17 cellular contexts compared by ENCODE assay signal in genomic region chr1:53137729-53138128, GRCh38. TPM values are rescaled to one million over a fixed set of nuclear protein-coding genes. Genes with fewer than 3 reads are reported as not detected.
DNase-seq lines count a peak whose midpoint lies in the region; ATAC-seq, FAIRE-seq and TF ChIP-seq lines count a peak whose summit lies in the region.
"Had no signal": no experiment of that assay in that cellular context is flagged by ENCODE, and none has a peak within 500 bp of the region (broad histone marks: within the 10 kb centered on the region; RNA-seq: fewer than 3 reads in every experiment).

No MANE protein-coding gene starts in this region.

- CTCF ChIA-PET in K562 (lab: Yijun Ruan, JAX; ENCODE audit: low intra/inter-chr PET ratio): no interaction called here

- H3K4me3 ChIP-seq in KMS-11 (IDR thresholded peaks at IDR 0.05; ENCODE audit: insufficient read depth, low read depth, low read length) (no peak overlapping the region), K562 (no peak overlapping the region), retinal pigment epithelial cell (ENCODE audit: low read length) (no peak overlapping the region)
- H3K4me3 ChIP-seq: cardiac muscle cell had no signal

- no peaks in the 10 kb centered on the region for H3K9me1 ChIP-seq in K562 (ENCODE audit: control insufficient read depth, insufficient read depth, low read length)

- H3K9me3 Mint-ChIP-seq in effector memory CD8-positive, alpha-beta T cell: peaks cover 3 to 9% of the 10 kb centered on the region in 2 donors

- no peaks in the 10 kb centered on the region for H3K27me3 ChIP-seq in KMS-11 (ENCODE audit: insufficient read depth, low read depth)
- H3K27me3 ChIP-seq in K562 (ENCODE audit: control insufficient read depth in 2 of 2, insufficient read depth in 2 of 2, low read length in 2 of 2): peaks cover 0 to 13% of the 10 kb centered on the region in 2 experiments; a peak in 2 of 5 replicates
- H3K27me3 ChIP-seq: cardiac muscle cell had no signal

- H3K79me2 ChIP-seq in KMS-11 (ENCODE audit: insufficient read depth, low read depth) (no peaks in the 10 kb centered on the region), K562 (ENCODE audit: control insufficient read depth, insufficient read depth, low read length) (no peaks in the 10 kb centered on the region)

- H4K20me1 ChIP-seq in KMS-11 (ENCODE audit: insufficient read depth) (no peaks in the 10 kb centered on the region), K562 (replicated peaks; ENCODE audit: control insufficient read depth, insufficient read depth, low read length) (no peaks in the 10 kb centered on the region)

- no peak overlapping the region for H3K27ac Mint-ChIP-seq in T-helper 17 cell
- peak overlapping the region in 1 of 2 donors; percentile 2 for H3K27ac Mint-ChIP-seq in effector memory CD8-positive, alpha-beta T cell

- no peak for TF ChIP-seq EP300 in K562 (IDR thresholded peaks at IDR 0.05; ENCODE audit: low read length)

- H2AFZ ChIP-seq in KMS-11 (ENCODE audit: low read depth) (no peak overlapping the region), K562 (ENCODE audit: low read depth, low read length) (no peak overlapping the region)

- H3K36me3 ChIP-seq in KMS-11 (ENCODE audit: insufficient read depth): no peaks in the 10 kb centered on the region
- no peaks in the 10 kb centered on the region for H3K36me3 ChIP-seq in K562 (ENCODE audit: control insufficient read depth, insufficient read depth, low read length)
- H3K36me3 ChIP-seq: cardiac muscle cell had no signal

- no peak overlapping the region for H3K4me3 Mint-ChIP-seq in T-helper 17 cell
- peak overlapping the region in 1 of 2 donors; percentile 6 for H3K4me3 Mint-ChIP-seq in effector memory CD8-positive, alpha-beta T cell

- 0% methylated on average over 1 of the region's 1 CpG for WGBS in K562 (ENCODE audit: insufficient coverage, low coverage, missing lambda C conversion rate)

- POLR2A ChIA-PET in K562 (lab: Yijun Ruan, JAX): interaction anchor here (0.6 kb wide), 3 partner anchors 48 to 1028 kb away, joined by 3 to 4 read pairs (median 3); no protein-coding TSS in a partner anchor

- in situ Hi-C loops in K562 (cut with MboI): no loop called here

- peak; percentile 49 for FAIRE-seq in K562 (lab: Jason Lieb, UNC)

- H3K36me3 Mint-ChIP-seq in T-helper 17 cell (ENCODE audit: low read depth): no peaks in the 10 kb centered on the region
- H3K36me3 Mint-ChIP-seq in effector memory CD8-positive, alpha-beta T cell (ENCODE audit: insufficient read depth): peaks cover 4% of the 10 kb centered on the region

- H3K4me2 ChIP-seq in KMS-11 (no peak overlapping the region), K562 (ENCODE audit: insufficient read depth, low read length) (no peak overlapping the region)

- H3K4me1 ChIP-seq in KMS-11 (ENCODE audit: low read depth, poor library complexity, severe bottlenecking): no peaks in the 10 kb centered on the region
- H3K4me1 ChIP-seq in K562 (replicated peaks in 1 of 2; ENCODE audit: control insufficient read depth in 2 of 2, insufficient read depth in 2 of 2, low read length in 2 of 2): peaks cover 5 to 9% of the 10 kb centered on the region in 2 experiments

- peak; percentile 13 to 43 for DNase-seq in NCI-H524 (lab: John Stamatoyannopoulos, UW)
- DNase-seq in NCI-H524 treated with DMSO at 0.1 percent for 48 hours (lab: John Stamatoyannopoulos, UW): no peak
- peak; percentile 53 to 67 (median 56) for DNase-seq in K562 (ENCODE audit: extremely low read depth in 1 of 4, low spot score in 3 of 4)
- no peak for DNase-seq in retinal pigment epithelial cell (ENCODE audit: low read depth)
- no peak for DNase-seq in T-helper 17 cell
- no peak for DNase-seq in effector memory CD8-positive, alpha-beta T cell
- DNase-seq in Right ventricle myocardium inferior (ENCODE audit: missing footprints): no peak
- DNase-seq: activated CD4-positive, alpha-beta T cell treated with anti-CD3 and anti-CD28 coated beads, Interleukin-2, amount 50 U/mL, for 4 hours; activated naive CD4-positive, alpha-beta T cell; hippocampal formation; NCI-H1694; nucleus accumbens had no signal

- no TSS peak for BruUV-seq in K562 (replicated peaks; lab: Mats Ljungman, UMichigan)

- TF ChIP-seq POLR2A in K562 (conservative IDR thresholded peaks at IDR 0.05): no peak

- intact Hi-C loops in K562 (cut with micrococcal nuclease) (no loop called here), Right ventricle myocardium inferior (cut with DNase I) (no loop called here)

- TF ChIP-seq RAD21 in K562 (CRISPR knock-in tag; conservative IDR thresholded peaks at IDR 0.05 in 1 of 2, IDR thresholded peaks at IDR 0.05 in 1 of 2): 0 out of 4 replicates have a peak, but pooled peaks of 1 of the 2 experiments have one; percentile 43

- H3K4me1 Mint-ChIP-seq in T-helper 17 cell: peaks cover 2% of the 10 kb centered on the region
- H3K4me1 Mint-ChIP-seq in effector memory CD8-positive, alpha-beta T cell (ENCODE audit: low read depth in 2 of 2): peaks cover 6 to 11% of the 10 kb centered on the region in 2 donors

- H3K9ac ChIP-seq in KMS-11: no peak overlapping the region
- no peak overlapping the region for H3K9ac ChIP-seq in K562 (ENCODE audit: insufficient read depth in 1 of 2, low read depth in 2 of 2, low read length in 2 of 2)

- ATAC-seq in K562 (peak; percentile 59), T-helper 17 cell (no peak), Right ventricle myocardium inferior (no peak)
- no peak for ATAC-seq in effector memory CD8-positive, alpha-beta T cell (replicated peaks)

- H3K27ac ChIP-seq in KMS-11 (no peak overlapping the region), K562 (ENCODE audit: extremely low read depth, low read depth, low read length) (no peak overlapping the region)
- H3K27ac ChIP-seq: cardiac muscle cell, epithelial cell of prostate had no signal

- peaks cover 12% of the 10 kb centered on the region for H3K27me3 Mint-ChIP-seq in T-helper 17 cell
- no peaks in the 10 kb centered on the region for H3K27me3 Mint-ChIP-seq in effector memory CD8-positive, alpha-beta T cell

- peak; percentile 28 for TF ChIP-seq CTCF in KMS-11 (conservative IDR thresholded peaks at IDR 0.05; ENCODE audit: low read depth, low read length)
- peak; percentile 54 to 69 (median 60) for TF ChIP-seq CTCF in K562 (IDR thresholded peaks at IDR 0.05 in 2 of 3, conservative IDR thresholded peaks at IDR 0.05 in 1 of 3; ENCODE audit: insufficient read depth in 2 of 3, low read depth in 1 of 3, low read length in 3 of 3)
- TF ChIP-seq CTCF in retinal pigment epithelial cell (conservative IDR thresholded peaks at IDR 0.05; ENCODE audit: low read depth, low read length): peak; percentile 19

- peaks cover 6% of the 10 kb centered on the region for H3K9me3 ChIP-seq in K562 (replicated peaks; ENCODE audit: control insufficient read depth, insufficient read depth, low read depth, low read length)
- H3K9me3 ChIP-seq in T-helper 17 cell (ENCODE audit: control insufficient read depth, low read length, poor library complexity, severe bottlenecking): no peaks in the 10 kb centered on the region

TF ChIP-seq in K562, 482 proteins besides CTCF, POLR2A, EP300 and RAD21 (continues in another document):
- peak; percentile 98 for TF ChIP-seq SMARCA5 (IDR thresholded peaks at IDR 0.05)
- peak in 1 of 2 experiments; percentile 56; a peak in 1 of 4 replicates for TF ChIP-seq ARNT (IDR thresholded peaks at IDR 0.05)
- peak; percentile 91; the same call in 1 of the 2 replicates for TF ChIP-seq HLTF (IDR thresholded peaks at IDR 0.05)
- TF ChIP-seq JUND (IDR thresholded peaks at IDR 0.05; ENCODE audit: borderline replicate concordance, low read depth, low read length): no peak
- 0 out of 3 replicates have a peak, but pooled peaks have one; percentile 15 for TF ChIP-seq JUND (tag; IDR thresholded peaks at IDR 0.05; ENCODE audit: borderline replicate concordance, low read depth, low read length)

RNA-seq across cellular contexts. Expression of gene SLC1A7, which starts 4.7 kb away (rescaled TPM):
- total RNA-seq in K562 (2011; cell fraction: chromatin; rRNA removed; ENCODE audit: low replicate concordance): not detected in 2 replicates
- total RNA-seq in K562 (2011; cell fraction: nucleolus; rRNA removed): not detected in 2 replicates
- not detected in 2 replicates for total RNA-seq in K562 (2011; cell fraction: nucleoplasm; rRNA removed)
- total RNA-seq in K562 (2014; rRNA removed) (0.16 TPM in 1 of 2 replicates, not detected in the other), K562 (2014; rRNA removed; fragmentation: Illumina TruSeq; extraction: Trizol) (not detected in 2 replicates), K562 (2015; rRNA removed; fragmentation: Illumina TruSeq; extraction: Trizol) (not detected in 2 replicates), K562 (2021) (not detected in 2 replicates), T-helper 17 cell (not detected), Right ventricle myocardium inferior (not detected)
- polyA plus RNA-seq in K562 (2011; rRNA removed) (0.07 and 0.08 TPM in 2 replicates), K562 (2014; fragmentation: Illumina TruSeq; extraction: Trizol) (0.06 TPM in 1 of 2 replicates, not detected in the other), K562 (2014; fragmentation: Nextera tagmentation; extraction: Ambion mirVana) (not detected), K562 (2014; rRNA removed) (not detected in 2 replicates)
- 0.01 and 0.22 TPM in 2 replicates for polyA plus RNA-seq in K562 (2011; cell fraction: cytosol; rRNA removed)
- 0.13 and 0.40 TPM in 2 replicates for polyA plus RNA-seq in K562 (2011; cell fraction: nucleus; rRNA removed)
- polyA plus RNA-seq in K562 (2012): 0.09 and 0.14 TPM in 2 replicates
- not detected in 2 replicates for polyA minus RNA-seq in K562 (2011; rRNA and poly(A)+ RNA removed)
- polyA minus RNA-seq in K562 (2011; cell fraction: cytosol; rRNA and poly(A)+ RNA removed): not detected in 2 replicates
- 0.11 and 0.13 TPM in 2 replicates for polyA minus RNA-seq in K562 (2011; cell fraction: nucleus; rRNA and poly(A)+ RNA removed)
- total RNA-seq: cardiac muscle cell, lung microvascular endothelial cell, ureter had no signal
- polyA plus RNA-seq: cardiac muscle cell had no signal

RNA-seq across cellular contexts. Expression of gene CPT2, which starts 58.9 kb away (rescaled TPM):
- 24.8 and 27.4 TPM in 2 replicates for total RNA-seq in K562 (2011; cell fraction: chromatin; rRNA removed; ENCODE audit: low replicate concordance)
- 13.9 and 18.3 TPM in 2 replicates for total RNA-seq in K562 (2011; cell fraction: nucleolus; rRNA removed)
- 18.3 and 20.3 TPM in 2 replicates for total RNA-seq in K562 (2011; cell fraction: nucleoplasm; rRNA removed)
- 19.7 and 22.9 TPM in 2 replicates for total RNA-seq in K562 (2014; rRNA removed)
- 16.8 and 17.8 TPM in 2 replicates for total RNA-seq in K562 (2014; rRNA removed; fragmentation: Illumina TruSeq; extraction: Trizol)
- total RNA-seq in K562 (2015; rRNA removed; fragmentation: Illumina TruSeq; extraction: Trizol): 17.2 and 17.9 TPM in 2 replicates
- total RNA-seq in K562 (2021): 16.9 and 22.2 TPM in 2 replicates
- 16.7 and 27.1 TPM in 2 replicates for polyA plus RNA-seq in K562 (2011; rRNA removed)
- polyA plus RNA-seq in K562 (2011; cell fraction: cytosol; rRNA removed): 21.4 and 24.5 TPM in 2 replicates
- polyA plus RNA-seq in K562 (2011; cell fraction: nucleus; rRNA removed): 8.2 and 9.6 TPM in 2 replicates
- 16.1 and 29.9 TPM in 2 replicates for polyA plus RNA-seq in K562 (2012)
- polyA plus RNA-seq in K562 (2014; fragmentation: Illumina TruSeq; extraction: Trizol): 23.8 and 25.1 TPM in 2 replicates
- polyA plus RNA-seq in K562 (2014; fragmentation: Nextera tagmentation; extraction: Ambion mirVana): 1 to 10 TPM; 7.6 to 7.9 TPM
- 15.2 and 16.7 TPM in 2 replicates for polyA plus RNA-seq in K562 (2014; rRNA removed)
- polyA minus RNA-seq in K562 (2011; rRNA and poly(A)+ RNA removed): 19.4 and 20.8 TPM in 2 replicates
- 12.1 and 12.5 TPM in 2 replicates for polyA minus RNA-seq in K562 (2011; cell fraction: cytosol; rRNA and poly(A)+ RNA removed)
- polyA minus RNA-seq in K562 (2011; cell fraction: nucleus; rRNA and poly(A)+ RNA removed): 6.9 and 10.6 TPM in 2 replicates
- total RNA-seq in T-helper 17 cell: 1 to 10 TPM; 9.2 to 9.5 TPM
- 37.7 TPM for total RNA-seq in Right ventricle myocardium inferior

Comparison
In these comparisons a context has a peak if more than half of its experiments do, and no peak if none do; other contexts are left out.
1. DNase-seq: peak in NCI-H524 (2 of 2) and K562 (4 of 4); none in NCI-H524 treated with DMSO at 0.1 percent for 48 hours (single experiment), retinal pigment epithelial cell (single experiment), T-helper 17 cell (0 of 3), effector memory CD8-positive, alpha-beta T cell (0 of 3) and Right ventricle myocardium inferior (single experiment).
2. Peak in every context shown above with its lines, with median percentiles within 50 percentile points of each other: CTCF ChIP-seq.